6 cellular contexts compared by ENCODE assay signal in genomic region chr12:50084409-50084774, GRCh38. TPM values are rescaled to one million over a fixed set of nuclear protein-coding genes. Genes with fewer than 3 reads are reported as not detected.
A peak's percentile ranks its signal among the peaks of the same experiment; 100 is the strongest.
DNase-seq lines count a peak whose midpoint lies in the region; ATAC-seq, FAIRE-seq and TF ChIP-seq lines count a peak whose summit lies in the region.
"Not testable (repeated sequence)": the region's sequence is repeated elsewhere in the genome, so short reads cannot be mapped to it uniquely, and the experiment has no call there.

No MANE protein-coding gene starts in this region.

- not testable (repeated sequence) for H3K23me2 ChIP-seq in H1 (ENCODE audit: low read depth, low read length)

- H3K23ac ChIP-seq in H1 (ENCODE audit: insufficient read length): not testable (repeated sequence)

- H3K36me3 Mint-ChIP-seq in activated T-cell treated with anti-CD3 and anti-CD28 coated beads, Interleukin-2, amount 50 U/mL, for 4 hours (ENCODE audit: insufficient read depth): peaks cover 17% of the 10 kb centered on the region

- TF ChIP-seq POLR2A in H1 (IDR thresholded peaks at IDR 0.05; ENCODE audit: control extremely low read depth in 1 of 2, low read depth in 2 of 2, low read length in 2 of 2); sigmoid colon (IDR thresholded peaks at IDR 0.05): not testable (repeated sequence)

- POLR2A ChIA-PET in AG04449 (lab: Yijun Ruan, JAX): interaction anchor here (0.6 to 1.5 kb wide), 8 partner anchors 15 to 205 kb away, joined by 3 to 9 read pairs (median 4); partner anchors contain the start of genes CERS5 and COX14
- POLR2A ChIA-PET in H1 (lab: Charles Lee; ENCODE audit: partially characterized antibody): interaction anchor here (0.6 to 25.0 kb wide), 22 partner anchors 9 to 343 kb away, joined by 3 to 457 read pairs (median 4); partner anchors contain the start of genes BCDIN3D, CERS5, COX14 and GPD1

- not testable (repeated sequence) for H3K18ac ChIP-seq in H1 (ENCODE audit: extremely low read depth, low read length)

- H2AFZ ChIP-seq in H1 (ENCODE audit: low read length): peak overlapping the region; percentile 47; the same call in 1 of the 2 replicates

- 73% methylated on average over 7 of the region's 7 CpGs; no CpG with 5 or more reads in 1 of the 2 experiments for WGBS in H1 (ENCODE audit: extremely low coverage in 1 of 2, insufficient coverage in 1 of 2, insufficient read length in 1 of 2, insufficient replicate concordance in 2 of 2, low coverage in 1 of 2, low lambda C conversion rate in 2 of 2, missing lambda C conversion rate in 1 of 2), 2 experiments
- WGBS in liver: 57% methylated on average over 7 of the region's 7 CpGs
- 40 to 48% methylated on average over 7 of the region's 7 CpGs for WGBS in sigmoid colon, 2 donors

- H3K9me3 ChIP-seq in H1 (ENCODE audit: insufficient read depth in 2 of 2, low read depth in 1 of 2, low read length in 1 of 2); liver (ENCODE audit: control insufficient read depth in 4 of 4, low read length in 3 of 4); sigmoid colon: not testable (repeated sequence)

- H3K36me3 ChIP-seq in H1 (ENCODE audit: control insufficient read depth in 2 of 4, insufficient read depth in 4 of 4, low read length in 3 of 4) (peaks cover 20 to 30% (median 29%) of the 10 kb centered on the region in 4 experiments), liver (ENCODE audit: control insufficient read depth in 4 of 4, insufficient read depth in 3 of 4, low read depth in 1 of 4, low read length in 3 of 4) (peaks cover 0 to 24% (median 11%) of the 10 kb centered on the region in 4 donors), sigmoid colon (peaks cover 2 to 29% (median 24%) of the 10 kb centered on the region in 4 donors)

- not testable (repeated sequence) for FAIRE-seq in H1 (lab: Jason Lieb, UNC)

- peak overlapping the region; percentile 90 for H2BK5ac ChIP-seq in H1 (ENCODE audit: low read depth, low read length)

- not testable (repeated sequence) for H3K14ac ChIP-seq in H1 (ENCODE audit: insufficient read length)

- peak overlapping the region; percentile 37; the same call in 1 of the 2 replicates for H2BK15ac ChIP-seq in H1 (ENCODE audit: low read length)

- not testable (repeated sequence) for H4K91ac ChIP-seq in H1 (replicated peaks; ENCODE audit: insufficient read length, low read length)

- peaks cover 0 to 15% (median 9%) of the 10 kb centered on the region in 4 experiments; a peak in 4 of 7 replicates for H3K27me3 ChIP-seq in H1 (replicated peaks in 1 of 4; ENCODE audit: control insufficient read depth in 3 of 4, extremely low read depth in 1 of 4, insufficient read depth in 3 of 4, low read length in 3 of 4)
- H3K27me3 ChIP-seq in liver (ENCODE audit: control insufficient read depth in 4 of 4, insufficient read depth in 4 of 4, low read length in 3 of 4); sigmoid colon: not testable (repeated sequence)

- H3K9ac ChIP-seq in H1 (replicated peaks in 1 of 4; ENCODE audit: extremely low read depth in 1 of 4, low read depth in 3 of 4, low read length in 3 of 4) (peak overlapping the region in 3 of 4 experiments; percentile 52 to 82 (median 54); a peak in 4 of 7 replicates), liver (ENCODE audit: low read depth in 1 of 2, low read length in 2 of 2) (peak overlapping the region; percentile 53 to 66)

- not testable (repeated sequence) for H2AK5ac ChIP-seq in H1 (ENCODE audit: low read depth, low read length)

- DNase-seq in AG04449 (ENCODE audit: low read depth, low spot score); Jurkat, Clone E6-1 (ENCODE audit: low read depth, low spot score); activated T-cell treated with anti-CD3 and anti-CD28 coated beads, Interleukin-2, amount 50 U/mL, for 4 hours; H1 (ENCODE audit: low read depth in 1 of 2, low spot score in 2 of 2); sigmoid colon: not testable (repeated sequence)

- not testable (repeated sequence) for H2BK12ac ChIP-seq in H1 (ENCODE audit: low read depth, low read length)

- intact Hi-C loops in sigmoid colon (cut with DNase I): loop anchor here (2.0 kb wide), 2 partner anchors 26 to 82 kb away; partner anchors contain the start of gene CERS5

- H2BK120ac ChIP-seq in H1 (replicated peaks; ENCODE audit: low read depth, low read length): peak overlapping the region; percentile 58

- not testable (repeated sequence) for H2BK20ac ChIP-seq in H1 (ENCODE audit: low read length)

- not testable (repeated sequence) for H3K4ac ChIP-seq in H1 (replicated peaks; ENCODE audit: insufficient read length, low read depth, low read length)

- not testable (repeated sequence) for TF ChIP-seq RAD21 in H1 (IDR thresholded peaks at IDR 0.05 in 1 of 2, conservative IDR thresholded peaks at IDR 0.05 in 1 of 2; ENCODE audit: low read depth in 2 of 2, low read length in 2 of 2); liver (IDR thresholded peaks at IDR 0.05)

- TF ChIP-seq CTCF in AG04449 (IDR thresholded peaks at IDR 0.05; ENCODE audit: insufficient read depth, low read length, missing control alignments); H1 (IDR thresholded peaks at IDR 0.05; ENCODE audit: control extremely low read depth in 1 of 3, insufficient read depth in 1 of 3, low read depth in 1 of 3, low read length in 3 of 3); liver (IDR thresholded peaks at IDR 0.05; ENCODE audit: low read depth, low read length, missing input control); sigmoid colon (IDR thresholded peaks at IDR 0.05): not testable (repeated sequence)

- not testable (repeated sequence) for H4K8ac ChIP-seq in H1 (ENCODE audit: extremely low read depth, insufficient read depth, low read length)

- not testable (repeated sequence) for H3K9me3 Mint-ChIP-seq in activated T-cell treated with anti-CD3 and anti-CD28 coated beads, Interleukin-2, amount 50 U/mL, for 4 hours

- not testable (repeated sequence) for H3K79me1 ChIP-seq in H1 (ENCODE audit: low read depth, low read length)

- H3K4me1 Mint-ChIP-seq in activated T-cell treated with anti-CD3 and anti-CD28 coated beads, Interleukin-2, amount 50 U/mL, for 4 hours (ENCODE audit: low read depth): peaks cover 29% of the 10 kb centered on the region

- peaks cover 3 to 13% of the 10 kb centered on the region in 2 experiments for H4K20me1 ChIP-seq in H1 (replicated peaks in 1 of 2; ENCODE audit: control insufficient read depth in 1 of 2, insufficient read depth in 2 of 2, low read length in 2 of 2)

- not testable (repeated sequence) for TF ChIP-seq EP300 in H1 (IDR thresholded peaks at IDR 0.05; ENCODE audit: borderline replicate concordance in 1 of 2, low read depth in 2 of 2, low read length in 2 of 2); sigmoid colon (IDR thresholded peaks at IDR 0.05)

- H3K4me3 Mint-ChIP-seq in activated T-cell treated with anti-CD3 and anti-CD28 coated beads, Interleukin-2, amount 50 U/mL, for 4 hours: peak overlapping the region; percentile 89

- H3K4me1 ChIP-seq in H1 (replicated peaks in 1 of 4; ENCODE audit: control insufficient read depth in 3 of 4, insufficient read depth in 4 of 4, low read length in 3 of 4): not testable (repeated sequence)
- H3K4me1 ChIP-seq in liver (ENCODE audit: control insufficient read depth in 4 of 4, insufficient read depth in 4 of 4, low read length in 3 of 4) (peaks cover 0 to 24% (median 9%) of the 10 kb centered on the region in 4 donors), sigmoid colon (peaks cover 0 to 24% (median 11%) of the 10 kb centered on the region in 4 donors)

- H3K79me2 ChIP-seq in H1 (ENCODE audit: control insufficient read depth in 1 of 2, insufficient read depth in 2 of 2, low read length in 2 of 2): peaks cover 0 to 22% of the 10 kb centered on the region in 2 experiments; a peak in 3 of 4 replicates

- ATAC-seq in activated T-cell treated with anti-CD3 and anti-CD28 coated beads, Interleukin-2, amount 50 U/mL, for 4 hours: not testable (repeated sequence)

- not testable (repeated sequence) for H3K27ac ChIP-seq in H1 (ENCODE audit: low read depth, low read length)
- H3K27ac ChIP-seq in liver (ENCODE audit: low read depth in 1 of 2, low read length in 2 of 2) (peak overlapping the region; percentile 82 to 88), sigmoid colon (peak overlapping the region; percentile 96 to 99 (median 98))

- H3K27me3 Mint-ChIP-seq in activated T-cell treated with anti-CD3 and anti-CD28 coated beads, Interleukin-2, amount 50 U/mL, for 4 hours (ENCODE audit: low read depth): not testable (repeated sequence)

- peak overlapping the region; percentile 67 to 95 for H3K4me2 ChIP-seq in H1 (ENCODE audit: insufficient read depth in 1 of 2, low read depth in 2 of 2, low read length in 2 of 2)

- H3K56ac ChIP-seq in H1 (replicated peaks; ENCODE audit: insufficient read length, low read depth, low read length): peak overlapping the region; percentile 33

- CTCF ChIA-PET in AG04449 (lab: Yijun Ruan, JAX): interaction anchor here (0.8 to 12.4 kb wide), 19 partner anchors 12 to 615 kb away, joined by 3 to 244 read pairs (median 6); partner anchors contain the start of genes AQP6, COX14 and GPD1
- CTCF ChIA-PET in H1 (lab: Charles Lee; ENCODE audit: partially characterized antibody): interaction anchor here (0.6 to 27.3 kb wide), 33 partner anchors 10 to 742 kb away, joined by 3 to 625 read pairs (median 3); partner anchors contain the start of genes AQP5, ASIC1, CERS5 and COX14

- peak overlapping the region; percentile 79 for H4K5ac ChIP-seq in H1 (ENCODE audit: insufficient read length, low read depth, low read length)

- H3K4me3 ChIP-seq in AG04449 (ENCODE audit: low read depth, low read length): peak overlapping the region; percentile 84
- peak overlapping the region; percentile 93 for H3K4me3 ChIP-seq in Jurkat, Clone E6-1 (ENCODE audit: low read length)
- peak overlapping the region; percentile 42 to 88 (median 68) for H3K4me3 ChIP-seq in H1 (ENCODE audit: extremely low read depth in 1 of 4, insufficient read depth in 2 of 4, low read depth in 3 of 4, low read length in 4 of 4)
- H3K4me3 ChIP-seq in liver (ENCODE audit: low read depth in 1 of 3, low read length in 3 of 3): peak overlapping the region; percentile 38 to 92 (median 92)
- peak overlapping the region; percentile 80 to 99 (median 90) for H3K4me3 ChIP-seq in sigmoid colon

RNA-seq across cellular contexts. Expression of gene SMARCD1, which starts 0.8 kb away (rescaled TPM):
- polyA plus RNA-seq in Jurkat, Clone E6-1 (2012; ENCODE audit: insufficient read depth, insufficient read length): 141 TPM
- 10 to 100 TPM; 85.8 to 99.4 (median 97.6) TPM for total RNA-seq in activated T-cell treated with anti-CD3 and anti-CD28 coated beads, Interleukin-2, amount 50 U/mL, for 4 hours
- 128 and 140 TPM in 2 replicates for total RNA-seq in H1 (2021; fragmentation: NEBNext Ultra II Directional; extraction: Animal tissue kit (Norgen Biotek cat#: 25700))
- polyA plus RNA-seq in H1 (2011; rRNA removed): 130 and 134 TPM in 2 replicates
- polyA plus RNA-seq in H1 (2011; cell fraction: cytosol; rRNA removed): 108 TPM
- 163 TPM for polyA plus RNA-seq in H1 (2011; cell fraction: nucleus; rRNA removed)
- 129 to 179 TPM (median 144 TPM) in 4 replicates for polyA plus RNA-seq in H1 (2012, experiment 1 of 2)
- polyA plus RNA-seq in H1 (2012, experiment 2 of 2): 124 TPM
- polyA plus RNA-seq in H1 (2013, experiment 1 of 2): 78.3 TPM
- polyA plus RNA-seq in H1 (2013, experiment 2 of 2): 77.3 TPM
- 188 TPM in 2 replicates for polyA minus RNA-seq in H1 (2011; rRNA and poly(A)+ RNA removed)
- polyA minus RNA-seq in H1 (2011; cell fraction: cytosol; rRNA and poly(A)+ RNA removed): 160 TPM
- 105 TPM for polyA minus RNA-seq in H1 (2011; cell fraction: nucleus; rRNA and poly(A)+ RNA removed)
- 10 to 100 TPM; 19.1 to 24.4 TPM for total RNA-seq in liver
- 10 to 100 TPM in 1 of 2 donors, 1 to 10 TPM in 1; 4.6 to 11.6 TPM for polyA plus RNA-seq in liver
- 10 to 100 TPM; 22.4 to 64.8 (median 39.2) TPM for total RNA-seq in sigmoid colon
- polyA plus RNA-seq in sigmoid colon: 10 to 100 TPM; 16.0 to 26.4 (median 24.1) TPM

RNA-seq across cellular contexts. Expression of gene GPD1, which starts 19.4 kb away (rescaled TPM):
- polyA plus RNA-seq in Jurkat, Clone E6-1 (2012; ENCODE audit: insufficient read depth, insufficient read length): not detected
- 1 to 10 TPM in 1 of 3 donors, under 1 TPM in 2; 0.60 to 1.2 (median 0.87) TPM for total RNA-seq in activated T-cell treated with anti-CD3 and anti-CD28 coated beads, Interleukin-2, amount 50 U/mL, for 4 hours
- total RNA-seq in H1 (2021; fragmentation: NEBNext Ultra II Directional; extraction: Animal tissue kit (Norgen Biotek cat#: 25700)): 0.74 and 1.2 TPM in 2 replicates
- polyA plus RNA-seq in H1 (2011; rRNA removed) (0.45 and 0.53 TPM in 2 replicates), liver (100 to 1,000 TPM in 1 of 2 donors, 10 to 100 TPM in 1; 43.8 to 127 TPM), sigmoid colon (10 to 100 TPM in 1 of 3 donors, 1 to 10 TPM in 2; 3.0 to 19.8 (median 3.6) TPM)
- polyA plus RNA-seq in H1 (2011; cell fraction: cytosol; rRNA removed): 0.88 TPM
- polyA plus RNA-seq in H1 (2011; cell fraction: nucleus; rRNA removed): 1.1 TPM
- polyA plus RNA-seq in H1 (2012, experiment 1 of 2): 0.65 to 1.2 TPM (median 0.89 TPM) in 4 replicates
- 0.84 TPM for polyA plus RNA-seq in H1 (2012, experiment 2 of 2)
- 0.14 TPM for polyA plus RNA-seq in H1 (2013, experiment 1 of 2)
- 0.15 TPM for polyA plus RNA-seq in H1 (2013, experiment 2 of 2)
- 0.71 and 3.5 TPM in 2 replicates for polyA minus RNA-seq in H1 (2011; rRNA and poly(A)+ RNA removed)
- polyA minus RNA-seq in H1 (2011; cell fraction: cytosol; rRNA and poly(A)+ RNA removed): not detected
- 1.00 TPM for polyA minus RNA-seq in H1 (2011; cell fraction: nucleus; rRNA and poly(A)+ RNA removed)
- total RNA-seq in liver (100 to 1,000 TPM in 1 of 2 donors, 10 to 100 TPM in 1; 12.0 to 323 TPM), sigmoid colon (10 to 100 TPM in 1 of 4 donors, 1 to 10 TPM in 1, under 1 TPM in 2; 0.55 to 59.6 (median 1.5) TPM)

RNA-seq across cellular contexts. Expression of gene ASIC1, which starts 27.0 kb away (rescaled TPM):
- 40.0 TPM for polyA plus RNA-seq in Jurkat, Clone E6-1 (2012; ENCODE audit: insufficient read depth, insufficient read length)
- 1 to 10 TPM; 2.8 to 8.4 (median 7.7) TPM for total RNA-seq in activated T-cell treated with anti-CD3 and anti-CD28 coated beads, Interleukin-2, amount 50 U/mL, for 4 hours
- 1.9 and 2.4 TPM in 2 replicates for total RNA-seq in H1 (2021; fragmentation: NEBNext Ultra II Directional; extraction: Animal tissue kit (Norgen Biotek cat#: 25700))
- polyA plus RNA-seq in H1 (2011; rRNA removed) (3.3 and 4.4 TPM in 2 replicates), liver (under 1 TPM in 1 of 2 donors, not detected in 1; 0.06 TPM), sigmoid colon (1 to 10 TPM in 2 of 3 donors, not detected in 1; 1.3 to 1.6 TPM)
- 3.1 TPM for polyA plus RNA-seq in H1 (2011; cell fraction: cytosol; rRNA removed)
- polyA plus RNA-seq in H1 (2011; cell fraction: nucleus; rRNA removed): 7.1 TPM
- polyA plus RNA-seq in H1 (2012, experiment 1 of 2): 3.3 to 4.8 TPM (median 4.1 TPM) in 4 replicates
- 2.2 TPM for polyA plus RNA-seq in H1 (2012, experiment 2 of 2)
- polyA plus RNA-seq in H1 (2013, experiment 1 of 2): 2.1 TPM
- 2.3 TPM for polyA plus RNA-seq in H1 (2013, experiment 2 of 2)
- 2.6 and 2.9 TPM in 2 replicates for polyA minus RNA-seq in H1 (2011; rRNA and poly(A)+ RNA removed)
- 1.0 TPM for polyA minus RNA-seq in H1 (2011; cell fraction: cytosol; rRNA and poly(A)+ RNA removed)
- polyA minus RNA-seq in H1 (2011; cell fraction: nucleus; rRNA and poly(A)+ RNA removed): 4.3 TPM
- total RNA-seq in liver (under 1 TPM; 0.05 to 0.08 TPM), sigmoid colon (1 to 10 TPM; 3.5 to 6.9 (median 5.2) TPM)

RNA-seq across cellular contexts. Expression of gene COX14, which starts 27.6 kb away (rescaled TPM):
- polyA plus RNA-seq in Jurkat, Clone E6-1 (2012; ENCODE audit: insufficient read depth, insufficient read length): 63.4 TPM
- total RNA-seq in activated T-cell treated with anti-CD3 and anti-CD28 coated beads, Interleukin-2, amount 50 U/mL, for 4 hours: 10 to 100 TPM; 45.9 to 50.1 (median 46.5) TPM
- total RNA-seq in H1 (2021; fragmentation: NEBNext Ultra II Directional; extraction: Animal tissue kit (Norgen Biotek cat#: 25700)): 38.5 and 40.1 TPM in 2 replicates
- polyA plus RNA-seq in H1 (2011; rRNA removed): 84.3 and 102 TPM in 2 replicates
- 79.1 TPM for polyA plus RNA-seq in H1 (2011; cell fraction: cytosol; rRNA removed)
- 51.9 TPM for polyA plus RNA-seq in H1 (2011; cell fraction: nucleus; rRNA removed)
- polyA plus RNA-seq in H1 (2012, experiment 1 of 2): 47.2 to 55.2 TPM (median 54.2 TPM) in 4 replicates
- polyA plus RNA-seq in H1 (2012, experiment 2 of 2): 82.9 TPM
- polyA plus RNA-seq in H1 (2013, experiment 1 of 2): 70.4 TPM
- 71.0 TPM for polyA plus RNA-seq in H1 (2013, experiment 2 of 2)
- polyA minus RNA-seq in H1 (2011; rRNA and poly(A)+ RNA removed): 22.0 and 26.2 TPM in 2 replicates
- 15.9 TPM for polyA minus RNA-seq in H1 (2011; cell fraction: cytosol; rRNA and poly(A)+ RNA removed)
- polyA minus RNA-seq in H1 (2011; cell fraction: nucleus; rRNA and poly(A)+ RNA removed): 20.6 TPM
- total RNA-seq in liver: 10 to 100 TPM; 26.7 to 29.6 TPM
- polyA plus RNA-seq in liver: 100 to 1,000 TPM in 1 of 2 donors, 10 to 100 TPM in 1; 77.4 to 172 TPM
- total RNA-seq in sigmoid colon: 100 to 1,000 TPM in 1 of 4 donors, 10 to 100 TPM in 3; 87.8 to 179 (median 93.8) TPM
- 100 to 1,000 TPM; 124 to 266 (median 187) TPM for polyA plus RNA-seq in sigmoid colon

RNA-seq across cellular contexts. Expression of gene RACGAP1, which starts 59.1 kb away (rescaled TPM):
- 133 TPM for polyA plus RNA-seq in Jurkat, Clone E6-1 (2012; ENCODE audit: insufficient read depth, insufficient read length)
- total RNA-seq in activated T-cell treated with anti-CD3 and anti-CD28 coated beads, Interleukin-2, amount 50 U/mL, for 4 hours: 10 to 100 TPM; 22.6 to 26.0 (median 25.6) TPM
- 63.5 and 66.3 TPM in 2 replicates for total RNA-seq in H1 (2021; fragmentation: NEBNext Ultra II Directional; extraction: Animal tissue kit (Norgen Biotek cat#: 25700))
- 17.4 and 18.0 TPM in 2 replicates for polyA plus RNA-seq in H1 (2011; rRNA removed)
- polyA plus RNA-seq in H1 (2011; cell fraction: cytosol; rRNA removed): 32.0 TPM
- 19.7 TPM for polyA plus RNA-seq in H1 (2011; cell fraction: nucleus; rRNA removed)
- polyA plus RNA-seq in H1 (2012, experiment 1 of 2): 35.6 to 54.1 TPM (median 40.0 TPM) in 4 replicates
- 5.7 TPM for polyA plus RNA-seq in H1 (2012, experiment 2 of 2)
- polyA plus RNA-seq in H1 (2013, experiment 1 of 2): 23.4 TPM
- 24.2 TPM for polyA plus RNA-seq in H1 (2013, experiment 2 of 2)
- polyA minus RNA-seq in H1 (2011; rRNA and poly(A)+ RNA removed): 55.5 and 61.2 TPM in 2 replicates
- 37.5 TPM for polyA minus RNA-seq in H1 (2011; cell fraction: cytosol; rRNA and poly(A)+ RNA removed)
- polyA minus RNA-seq in H1 (2011; cell fraction: nucleus; rRNA and poly(A)+ RNA removed): 26.3 TPM
- total RNA-seq in liver: 10 to 100 TPM in 1 of 2 donors, 1 to 10 TPM in 1; 2.4 to 38.3 TPM
- 1 to 10 TPM; 1.0 to 3.4 TPM for polyA plus RNA-seq in liver
- 10 to 100 TPM; 14.1 to 42.6 (median 27.0) TPM for total RNA-seq in sigmoid colon
- polyA plus RNA-seq in sigmoid colon: 10 to 100 TPM in 1 of 3 donors, 1 to 10 TPM in 2; 4.8 to 22.5 (median 8.3) TPM
